ENCODE assay signal across 27 cellular contexts in genomic region chr11:58060535-58060934, GRCh38. TPM values are rescaled to one million over a fixed set of nuclear protein-coding genes. Genes with fewer than 3 reads are reported as not detected.
DNase-seq lines count a peak whose midpoint lies in the region; ATAC-seq and TF ChIP-seq lines count a peak whose summit lies in the region.
"Had no signal": no experiment of that assay in that cellular context is flagged by ENCODE, and none has a peak within 500 bp of the region (broad histone marks: within the 10 kb centered on the region; RNA-seq: fewer than 3 reads in every experiment).

No MANE protein-coding gene starts in this region.

- H2BK12ac ChIP-seq in mesenchymal stem cell (ENCODE audit: low read length in 2 of 2) = no peak overlapping the region

- TF ChIP-seq CTCF in mammary epithelial cell (conservative IDR thresholded peaks at IDR 0.05 in 1 of 2, IDR thresholded peaks at IDR 0.05 in 1 of 2; ENCODE audit: extremely low read depth in 1 of 2, insufficient read depth in 1 of 2, low read depth in 1 of 2, low read length in 2 of 2) = no peak
- no peak for TF ChIP-seq CTCF in breast epithelium (IDR thresholded peaks at IDR 0.05)
- TF ChIP-seq CTCF in endodermal cell (conservative IDR thresholded peaks at IDR 0.05) = no peak

- no peak overlapping the region for H4K8ac ChIP-seq in mesenchymal stem cell (ENCODE audit: low read length)

- H2BK5ac ChIP-seq in mesenchymal stem cell (ENCODE audit: low read depth, low read length, poor library complexity, severe bottlenecking) = peak overlapping the region; percentile 91

- H3K4me1 ChIP-seq in mammary epithelial cell (ENCODE audit: insufficient read depth, low read length) = peaks cover 47% of the 10 kb centered on the region
- no peaks in the 10 kb centered on the region for H3K4me1 ChIP-seq in breast epithelium
- H3K4me1 ChIP-seq in endodermal cell (ENCODE audit: control insufficient read depth, insufficient read depth, low read length) = peaks cover 28% of the 10 kb centered on the region
- H3K4me1 ChIP-seq in mesenchymal stem cell (ENCODE audit: control insufficient read depth, insufficient read depth, low read depth, low read length) = peaks cover 17% of the 10 kb centered on the region
- H3K4me1 ChIP-seq: psoas muscle had no signal

- H4K20me1 ChIP-seq in mammary epithelial cell (ENCODE audit: insufficient read depth, low read length) = no peaks in the 10 kb centered on the region

- H3K23ac ChIP-seq in mesenchymal stem cell (ENCODE audit: low read length in 2 of 2) = no peak overlapping the region

- ATAC-seq in GM18861 (IDR thresholded peaks at IDR 0.05; ENCODE audit: unreplicated experiment) = no peak
- ATAC-seq: activated CD4-positive, CD25-positive, alpha-beta regulatory T cell treated with anti-CD3 and anti-CD28 coated beads, Interleukin-2, amount 50 U/mL, for 24 hours; psoas muscle; stimulated activated effector memory CD8-positive, alpha-beta T cell treated with anti-CD3 and anti-CD28 coated beads, Interleukin-12 subunit alpha, Interleukin-12 subunit beta, amount 100 ng/mL, for 72 hours had no signal

- H3K4me3 ChIP-seq in mammary epithelial cell (replicated peaks in 1 of 3; ENCODE audit: insufficient read depth in 1 of 3, low read depth in 2 of 3, low read length in 3 of 3) (no peak overlapping the region), breast epithelium (no peak overlapping the region), endodermal cell (ENCODE audit: low read length) (no peak overlapping the region), mesenchymal stem cell (ENCODE audit: insufficient read depth in 1 of 2, low read depth in 1 of 2, low read length in 2 of 2) (no peak overlapping the region)
- H3K4me3 ChIP-seq: left lung, psoas muscle had no signal

- peaks cover 6% of the 10 kb centered on the region for H3K9me3 Mint-ChIP-seq in endodermal cell
- H3K9me3 Mint-ChIP-seq: stimulated activated effector memory CD8-positive, alpha-beta T cell treated with anti-CD3 and anti-CD28 coated beads, Interleukin-12 subunit alpha, Interleukin-12 subunit beta, amount 100 ng/mL, for 72 hours; T-helper 1 cell treated with Interleukin-12 subunit alpha and Interleukin-12 subunit beta and Interleukin-4 antibody, amounts not matched to agents 30 μg/mL and 1 μg/mL, for 36 hours; type B pancreatic cell had no signal

- no peaks in the 10 kb centered on the region for H3K36me3 Mint-ChIP-seq in endodermal cell (ENCODE audit: low read depth)
- H3K36me3 Mint-ChIP-seq: naive B cell; stimulated activated effector memory CD8-positive, alpha-beta T cell treated with anti-CD3 and anti-CD28 coated beads, Interleukin-12 subunit alpha, Interleukin-12 subunit beta, amount 100 ng/mL, for 72 hours; type B pancreatic cell had no signal

- H3K4me2 ChIP-seq in mammary epithelial cell (ENCODE audit: insufficient read depth, low read depth, low read length) (no peak overlapping the region), mesenchymal stem cell (ENCODE audit: low read length, poor library complexity, severe bottlenecking) (peak overlapping the region; percentile 2)

- dilution Hi-C loops in mammary epithelial cell (cut with HindIII; ENCODE audit: low sequenced_read_pairs) = no loop called here

- H3K4ac ChIP-seq in mesenchymal stem cell (ENCODE audit: low read depth in 1 of 2, low read length in 2 of 2) = no peak overlapping the region

- BruUV-seq in mammary epithelial cell (replicated peaks; lab: Mats Ljungman, UMichigan) = no TSS peak

- in situ Hi-C loops in mammary epithelial cell (cut with MboI; ENCODE audit: low sequenced_read_pairs in 2 of 2) = loop anchor here in 1 of 2 donors (25.0 kb wide), 1 partner anchor 452 kb away; the partner anchor contains the start of gene OR5B21

- no peaks in the 10 kb centered on the region for H3K79me2 ChIP-seq in mammary epithelial cell (ENCODE audit: insufficient read depth, low read length)

- no peak for TF ChIP-seq POLR2A in breast epithelium (IDR thresholded peaks at IDR 0.05)

- H2AK5ac ChIP-seq in mesenchymal stem cell (ENCODE audit: low read length, severe bottlenecking) = peak overlapping the region; percentile 93

- H3K9me3 ChIP-seq in mammary epithelial cell (replicated peaks; ENCODE audit: insufficient read depth, low read length) (no peaks in the 10 kb centered on the region), breast epithelium (no peaks in the 10 kb centered on the region), endodermal cell (ENCODE audit: control insufficient read depth, low read length) (no peaks in the 10 kb centered on the region), mesenchymal stem cell (ENCODE audit: control insufficient read depth, low read length) (no peaks in the 10 kb centered on the region)
- H3K9me3 ChIP-seq: left lung, psoas muscle had no signal

- no peak overlapping the region for H2BK120ac ChIP-seq in mesenchymal stem cell (ENCODE audit: low read depth, low read length)

- H3K4me3 Mint-ChIP-seq in endodermal cell = no peak overlapping the region
- H3K4me3 Mint-ChIP-seq: naive B cell; stimulated activated effector memory CD8-positive, alpha-beta T cell treated with anti-CD3 and anti-CD28 coated beads, Interleukin-12 subunit alpha, Interleukin-12 subunit beta, amount 100 ng/mL, for 72 hours; T-helper 1 cell treated with Interleukin-12 subunit alpha and Interleukin-12 subunit beta and Interleukin-4 antibody, amounts not matched to agents 30 μg/mL and 1 μg/mL, for 36 hours; type B pancreatic cell had no signal

- H3K27ac ChIP-seq in mammary epithelial cell (ENCODE audit: insufficient read depth, low read depth, low read length) (peak overlapping the region; percentile 74), breast epithelium (no peak overlapping the region), endodermal cell (ENCODE audit: low read depth, low read length) (no peak overlapping the region), mesenchymal stem cell (ENCODE audit: low read length, poor library complexity, severe bottlenecking) (peak overlapping the region; percentile 76), substantia nigra (ENCODE audit: low read depth, low read length, poor library complexity, severe bottlenecking) (no peak overlapping the region)
- H3K27ac ChIP-seq: 22Rv1, C4-2B, left lung, psoas muscle had no signal

- H3K27me3 ChIP-seq in mammary epithelial cell (ENCODE audit: insufficient read depth, low read length) = no peaks in the 10 kb centered on the region
- H3K27me3 ChIP-seq in breast epithelium = no peaks in the 10 kb centered on the region
- H3K27me3 ChIP-seq in endodermal cell (ENCODE audit: control insufficient read depth, insufficient read depth, low read length, poor library complexity, severe bottlenecking) = no peaks in the 10 kb centered on the region
- H3K27me3 ChIP-seq in mesenchymal stem cell (ENCODE audit: control insufficient read depth in 1 of 2, insufficient read depth in 1 of 2, low read length in 2 of 2) = peaks cover 0 to under 1% of the 10 kb centered on the region in 2 experiments
- H3K27me3 ChIP-seq: left lung had no signal

- H3K9ac ChIP-seq in mammary epithelial cell (ENCODE audit: insufficient read depth, low read length) (no peak overlapping the region), endodermal cell (ENCODE audit: extremely low read depth, low read length, poor library complexity, severe bottlenecking) (peak overlapping the region; percentile 3), mesenchymal stem cell (ENCODE audit: low read length) (peak overlapping the region; percentile 61)

- intact Hi-C loops in mammary epithelial cell (cut with micrococcal nuclease) = loop anchor here (5.0 to 10.0 kb wide), 3 partner anchors 226 to 496 kb away; partner anchors contain the start of gene UBE2L6
- intact Hi-C loops in breast epithelium (cut with DNase I; ENCODE audit: low total_unique reads) = no loop called here

- H4K91ac ChIP-seq in mesenchymal stem cell (ENCODE audit: low read length) = no peak overlapping the region

- no peak overlapping the region for H3K14ac ChIP-seq in mesenchymal stem cell (ENCODE audit: low read length in 2 of 2)

- peaks cover 49% of the 10 kb centered on the region for H3K4me1 Mint-ChIP-seq in endodermal cell
- H3K4me1 Mint-ChIP-seq: naive B cell; stimulated activated effector memory CD8-positive, alpha-beta T cell treated with anti-CD3 and anti-CD28 coated beads, Interleukin-12 subunit alpha, Interleukin-12 subunit beta, amount 100 ng/mL, for 72 hours had no signal

- H3K27me3 Mint-ChIP-seq in endodermal cell (ENCODE audit: insufficient read depth) = no peaks in the 10 kb centered on the region

- no peak for DNase-seq in mammary epithelial cell
- no peak for DNase-seq in breast epithelium (ENCODE audit: low spot score in 2 of 2)
- DNase-seq in endodermal cell = no peak
- DNase-seq in mesenchymal stem cell = no peak
- no peak for DNase-seq in cerebellar cortex (ENCODE audit: low spot score)
- DNase-seq in substantia nigra (lab: John Stamatoyannopoulos, UW) = no peak
- no peak for DNase-seq in COLO829 (ENCODE audit: low spot score)
- DNase-seq: activated CD4-positive, alpha-beta T cell treated with anti-CD3 and anti-CD28 coated beads, Interleukin-2, amount 50 U/mL, for 4 hours; activated naive CD4-positive, alpha-beta T cell treated with Interleukin-2 at 50 U/mL for 16 hours; DMS 273 treated with DMSO at 0.1 percent for 48 hours; left lung; naive B cell; NCI-H1694; psoas muscle; Right ventricle myocardium superior had no signal

- CTCF ChIA-PET in mammary epithelial cell (lab: Charles Lee; ENCODE audit: low non-redundant PET) = no interaction called here

- no peak overlapping the region for H3K18ac ChIP-seq in mesenchymal stem cell (ENCODE audit: low read depth in 1 of 2, low read length in 2 of 2)

- H3K36me3 ChIP-seq in mammary epithelial cell (ENCODE audit: insufficient read depth, low read length) = no peaks in the 10 kb centered on the region
- no peaks in the 10 kb centered on the region for H3K36me3 ChIP-seq in breast epithelium
- H3K36me3 ChIP-seq in endodermal cell (ENCODE audit: control insufficient read depth, insufficient read depth, low read length) = no peaks in the 10 kb centered on the region
- no peaks in the 10 kb centered on the region for H3K36me3 ChIP-seq in mesenchymal stem cell (ENCODE audit: control insufficient read depth in 1 of 2, insufficient read depth in 2 of 2, low read depth in 1 of 2, low read length in 2 of 2)
- H3K36me3 ChIP-seq: left lung had no signal

- peak overlapping the region; percentile 20 for H2AFZ ChIP-seq in mammary epithelial cell (ENCODE audit: low read depth, low read length)
- H2AFZ ChIP-seq in mesenchymal stem cell (ENCODE audit: low read depth, low read length) = no peak overlapping the region

- H3K79me1 ChIP-seq in mesenchymal stem cell (replicated peaks; ENCODE audit: low read length, poor library complexity, severe bottlenecking) = no peaks in the 10 kb centered on the region

- 89% methylated on average over 3 of the region's 3 CpGs for WGBS in mammary epithelial cell (ENCODE audit: low coverage, missing lambda C conversion rate)
- 88 to 100% methylated on average over 2 to 3 of the region's 3 CpGs for WGBS in endodermal cell (ENCODE audit: insufficient coverage in 1 of 2, insufficient read length in 1 of 2), 2 experiments
- WGBS in mesenchymal stem cell = 87% methylated on average over 3 of the region's 3 CpGs

- peak overlapping the region; percentile 69 for H3K27ac Mint-ChIP-seq in endodermal cell
- H3K27ac Mint-ChIP-seq: naive B cell; stimulated activated effector memory CD8-positive, alpha-beta T cell treated with anti-CD3 and anti-CD28 coated beads, Interleukin-12 subunit alpha, Interleukin-12 subunit beta, amount 100 ng/mL, for 72 hours; T-helper 1 cell treated with Interleukin-12 subunit alpha and Interleukin-12 subunit beta and Interleukin-4 antibody, amounts not matched to agents 30 μg/mL and 1 μg/mL, for 36 hours; type B pancreatic cell had no signal

- H2BK15ac ChIP-seq in mesenchymal stem cell (ENCODE audit: low read depth, poor library complexity, severe bottlenecking) = no peak overlapping the region

RNA-seq across cellular contexts. Expression of gene OR6Q1, which starts 29.8 kb away (rescaled TPM):
- not detected for total RNA-seq in mammary epithelial cell
- polyA plus RNA-seq in mammary epithelial cell = not detected
- polyA minus RNA-seq in mammary epithelial cell = not detected
- total RNA-seq in breast epithelium = not detected
- not detected for total RNA-seq in endodermal cell
- polyA plus RNA-seq in endodermal cell (2013, experiment 1 of 2) = not detected
- polyA plus RNA-seq in endodermal cell (2013, experiment 2 of 2) = not detected
- not detected for polyA plus RNA-seq in mesenchymal stem cell (2013, experiment 1 of 2)
- polyA plus RNA-seq in mesenchymal stem cell (2013, experiment 2 of 2) = not detected
- total RNA-seq: cerebellum, dermis microvascular lymphatic vessel endothelial cell, H7, left lung, mesenteric fat pad, psoas muscle, Right ventricle myocardium superior had no signal
- polyA plus RNA-seq: adipose tissue, psoas muscle had no signal

RNA-seq across cellular contexts. Expression of gene OR9Q1, which starts 36.9 kb away (rescaled TPM):
- total RNA-seq in mammary epithelial cell (not detected), breast epithelium (not detected), endodermal cell (not detected)
- polyA plus RNA-seq in mammary epithelial cell = not detected
- polyA minus RNA-seq in mammary epithelial cell = not detected
- polyA plus RNA-seq in endodermal cell (2013, experiment 1 of 2) = not detected
- polyA plus RNA-seq in endodermal cell (2013, experiment 2 of 2) = not detected
- polyA plus RNA-seq in mesenchymal stem cell (2013, experiment 1 of 2) = not detected
- polyA plus RNA-seq in mesenchymal stem cell (2013, experiment 2 of 2) = not detected
- total RNA-seq: cerebellum, dermis microvascular lymphatic vessel endothelial cell, H7, left lung, mesenteric fat pad, psoas muscle, Right ventricle myocardium superior had no signal
- polyA plus RNA-seq: psoas muscle had no signal

Comparison
In these comparisons a context has a peak if more than half of its experiments do, and no peak if none do; other contexts are left out.
1. H3K27ac ChIP-seq: peak in mammary epithelial cell (single experiment) and mesenchymal stem cell (single experiment); none in breast epithelium (0 of 2), endodermal cell (single experiment) and substantia nigra (single experiment).